ENCODE assay signal across 4 cellular contexts in genomic region chr7:132898641-132899175, GRCh38.
DNase-seq lines count a peak whose midpoint lies in the region; TF ChIP-seq lines count a peak whose summit lies in the region.
"Not testable (repeated sequence)": the region's sequence is repeated elsewhere in the genome, so short reads cannot be mapped to it uniquely, and the experiment has no call there.

No MANE protein-coding gene starts in this region.

- intact Hi-C loops in testis (cut with DNase I; ENCODE audit: low total_unique reads), result not testable (repeated sequence)

- not testable (repeated sequence) for H3K79me2 ChIP-seq in neural progenitor cell (ENCODE audit: low read depth)

- H3K36me3 ChIP-seq in neural progenitor cell; testis (ENCODE audit: low read depth, missing control alignments): not testable (repeated sequence)

- DNase-seq in activated CD4-positive, alpha-beta T cell treated with anti-CD3 and anti-CD28 coated beads, Interleukin-2, amount 10 ng/mL, durations not matched to agents 7 days and 5 days; neural progenitor cell (ENCODE audit: low spot score); testis: not testable (repeated sequence)
- DNase-seq in activated gamma-delta T cell (lab: John Stamatoyannopoulos, UW), result peak; percentile 7

- H3K9me3 Mint-ChIP-seq in activated CD4-positive, alpha-beta T cell treated with anti-CD3 and anti-CD28 coated beads, Interleukin-2, amount 10 ng/mL, durations not matched to agents 7 days and 5 days; neural progenitor cell: not testable (repeated sequence)

- H3K4me3 ChIP-seq in neural progenitor cell, result not testable (repeated sequence)
- peak overlapping the region; percentile 9 to 45 for H3K4me3 ChIP-seq in testis

- not testable (repeated sequence) for H3K9ac ChIP-seq in neural progenitor cell

- 81 to 86% methylated on average over 34 to 37 of the region's 38 CpGs for WGBS in testis, 2 donors

- not testable (repeated sequence) for H3K4me2 ChIP-seq in neural progenitor cell

- H4K20me1 ChIP-seq in neural progenitor cell (ENCODE audit: low read depth), result not testable (repeated sequence)

- not testable (repeated sequence) for H3K4me1 ChIP-seq in neural progenitor cell, testis

- H3K36me3 Mint-ChIP-seq in activated CD4-positive, alpha-beta T cell treated with anti-CD3 and anti-CD28 coated beads, Interleukin-2, amount 10 ng/mL, durations not matched to agents 7 days and 5 days (ENCODE audit: low read depth), result peaks cover 16% of the 10 kb centered on the region
- H3K36me3 Mint-ChIP-seq in neural progenitor cell, result peaks cover 11% of the 10 kb centered on the region

- not testable (repeated sequence) for H3K27ac ChIP-seq in neural progenitor cell, testis

- POLR2A ChIA-PET in activated CD4-positive, alpha-beta T cell treated with anti-CD3 and anti-CD28 coated beads, Interleukin-2, amount 10 ng/mL, durations not matched to agents 7 days and 5 days (lab: Charles Lee), result not testable (repeated sequence)

- not testable (repeated sequence) for H3K4me3 Mint-ChIP-seq in activated CD4-positive, alpha-beta T cell treated with anti-CD3 and anti-CD28 coated beads, Interleukin-2, amount 10 ng/mL, durations not matched to agents 7 days and 5 days; neural progenitor cell

- not testable (repeated sequence) for H3F3A ChIP-seq in neural progenitor cell (ENCODE audit: low read depth)

- H3K9me3 ChIP-seq in neural progenitor cell (ENCODE audit: low read depth); testis: not testable (repeated sequence)

- not testable (repeated sequence) for H3K27me3 Mint-ChIP-seq in activated CD4-positive, alpha-beta T cell treated with anti-CD3 and anti-CD28 coated beads, Interleukin-2, amount 10 ng/mL, durations not matched to agents 7 days and 5 days; neural progenitor cell (ENCODE audit: insufficient read depth, low read depth)

- TF ChIP-seq POLR2A in testis (IDR thresholded peaks at IDR 0.05), result not testable (repeated sequence)

- TF ChIP-seq CTCF in neural progenitor cell (IDR thresholded peaks at IDR 0.05); testis (IDR thresholded peaks at IDR 0.05): not testable (repeated sequence)

- not testable (repeated sequence) for H2AFZ ChIP-seq in neural progenitor cell (replicated peaks)

- CTCF ChIA-PET in activated CD4-positive, alpha-beta T cell treated with anti-CD3 and anti-CD28 coated beads, Interleukin-2, amount 10 ng/mL, durations not matched to agents 7 days and 5 days (lab: Charles Lee), result interaction anchor here (0.9 kb wide), 1 partner anchor 23 kb away, joined by 3 read pairs; no protein-coding TSS in a partner anchor

- not testable (repeated sequence) for H3K27me3 ChIP-seq in neural progenitor cell, testis

- H3K4me1 Mint-ChIP-seq in activated CD4-positive, alpha-beta T cell treated with anti-CD3 and anti-CD28 coated beads, Interleukin-2, amount 10 ng/mL, durations not matched to agents 7 days and 5 days; neural progenitor cell: not testable (repeated sequence)

- H3K27ac Mint-ChIP-seq in activated CD4-positive, alpha-beta T cell treated with anti-CD3 and anti-CD28 coated beads, Interleukin-2, amount 10 ng/mL, durations not matched to agents 7 days and 5 days, result peak overlapping the region; percentile 41
- peak overlapping the region; percentile 37 for H3K27ac Mint-ChIP-seq in neural progenitor cell
